8 cellular contexts compared by ENCODE assay signal in genomic region chr11:78188012-78188808, GRCh38. TPM values are rescaled to one million over a fixed set of nuclear protein-coding genes. Genes with fewer than 3 reads are reported as not detected.
DNase-seq lines count a peak whose midpoint lies in the region; ATAC-seq, FAIRE-seq and TF ChIP-seq lines count a peak whose summit lies in the region.

Gene KCTD21, minus strand, starts transcription at chr11:78188626. Its CDS starts 14,072 bp downstream, at chr11:78174554.

- no peaks in the 10 kb centered on the region for H3K9me3 Mint-ChIP-seq in chondrocyte (ENCODE audit: low read depth)

- DNase-seq in BE2C (peak; percentile 98), GM19239 (ENCODE audit: insufficient read length, low spot score) (peak; percentile 98), NCI-H510A treated with DMSO at 0.1 percent for 48 hours (lab: John Stamatoyannopoulos, UW) (peak; percentile 92), chondrocyte (ENCODE audit: low spot score) (peak; percentile 99), kidney epithelial cell (ENCODE audit: low read depth) (peak; percentile 84)
- DNase-seq in activated CD4-positive, alpha-beta T cell treated with anti-CD3 and anti-CD28 coated beads for 24 hours (ENCODE audit: low read depth in 2 of 2) = peak; percentile 84 to 86
- DNase-seq in stimulated activated CD4-positive, alpha-beta T cell treated with anti-CD3 and anti-CD28 coated beads, Interleukin-15, amount 100 ng/mL, for 24 hours = peak; percentile 96

- H3K4me3 Mint-ChIP-seq in chondrocyte (ENCODE audit: unreplicated experiment) = peak within 1 kb of the TSS; percentile 98

- peak within 1 kb of the TSS; percentile 97 for H3K27ac Mint-ChIP-seq in chondrocyte (ENCODE audit: unreplicated experiment)

- peak; percentile 92 for FAIRE-seq in GM19239 (lab: Jason Lieb, UNC)

- H3K36me3 ChIP-seq in BE2C = no peaks in the 10 kb centered on the region
- H3K36me3 ChIP-seq in kidney epithelial cell (ENCODE audit: control insufficient read depth, insufficient read depth, low read length) = no peaks in the 10 kb centered on the region

- H3K4me1 Mint-ChIP-seq in chondrocyte (ENCODE audit: low read depth) = peaks cover 64% of the 10 kb centered on the region

- H3K27me3 Mint-ChIP-seq in chondrocyte (ENCODE audit: low read depth) = no peaks in the 10 kb centered on the region

- H3K4me1 ChIP-seq in BE2C = no peaks in the 10 kb centered on the region; the same call in none of the 2 replicates

- H3K36me3 Mint-ChIP-seq in chondrocyte (ENCODE audit: low read depth) = peaks cover 1% of the 10 kb centered on the region

- no peak for TF ChIP-seq CTCF in BE2C (IDR thresholded peaks at IDR 0.05; ENCODE audit: low read depth, low read length)
- no peak for TF ChIP-seq CTCF in chondrocyte (IDR thresholded peaks at IDR 0.05)
- TF ChIP-seq CTCF in kidney epithelial cell (IDR thresholded peaks at IDR 0.05; ENCODE audit: insufficient read depth, low read length, poor library complexity, severe bottlenecking) = no peak

- ATAC-seq in HG03442 (IDR thresholded peaks at IDR 0.05; ENCODE audit: unreplicated experiment) = peak; percentile 95

- no peaks in the 10 kb centered on the region for H3K27me3 ChIP-seq in BE2C
- H3K27me3 ChIP-seq in kidney epithelial cell (ENCODE audit: control insufficient read depth, insufficient read depth, low read length) = no peaks in the 10 kb centered on the region

- no peaks in the 10 kb centered on the region for H3K9me3 ChIP-seq in BE2C

- H3K4me3 ChIP-seq in BE2C (ENCODE audit: low read depth, low read length) (peak within 1 kb of the TSS; percentile 88), kidney epithelial cell (ENCODE audit: low read depth, low read length) (peak within 1 kb of the TSS; percentile 92)

RNA-seq across cellular contexts. Expression of gene KCTD21, which starts in this region (rescaled TPM):
- polyA plus RNA-seq in BE2C (2012; ENCODE audit: insufficient read depth, insufficient read length, low read depth) = 14.2 TPM
- total RNA-seq in chondrocyte = 12.6 to 15.2 TPM (median 14.7 TPM) in 3 replicates
- total RNA-seq in kidney epithelial cell = 9.7 and 17.6 TPM in 2 replicates

Comparison
In these comparisons a context has a peak if more than half of its experiments do, and no peak if none do; other contexts are left out.
1. Peak in every context shown above with its lines: DNase-seq, ATAC-seq and H3K4me3 ChIP-seq.